17 cellular contexts compared by ENCODE assay signal in the genomic region with DNA sequence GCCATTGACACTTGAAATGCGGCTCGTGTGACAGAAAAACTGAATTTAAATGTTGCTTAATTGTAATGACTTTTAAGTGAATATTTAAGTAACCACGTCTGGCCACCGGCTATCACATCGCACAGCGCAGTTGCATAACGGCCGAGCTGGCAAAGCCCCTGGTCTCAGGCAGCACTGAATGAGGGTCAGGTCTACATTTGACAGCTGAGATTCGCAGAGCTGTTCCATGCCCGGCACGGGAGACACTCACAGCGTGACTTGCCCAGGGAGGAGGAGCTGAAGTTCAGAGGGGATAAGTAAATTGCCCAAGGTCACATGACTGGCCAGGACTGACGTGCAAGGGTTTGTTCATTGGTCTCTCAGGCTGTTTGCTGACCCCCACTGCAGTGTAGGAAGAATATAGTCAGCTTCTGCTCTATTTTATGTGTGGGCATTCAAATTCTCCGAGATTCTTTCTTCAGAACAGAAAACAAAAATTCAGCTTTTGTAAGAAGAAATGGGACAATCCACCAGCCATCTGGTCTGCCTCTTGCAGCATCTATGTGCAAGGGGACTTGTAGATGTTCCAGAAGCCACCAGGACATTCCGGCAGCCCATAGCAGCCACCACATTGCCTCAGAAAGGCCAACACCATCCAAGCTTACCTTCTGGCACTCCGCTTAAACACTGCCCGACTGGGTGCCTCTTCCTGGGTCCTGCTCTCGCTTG. TPM values are rescaled to one million over a fixed set of nuclear protein-coding genes. Genes with fewer than 3 reads are reported as not detected.
DNase-seq lines count a peak whose midpoint lies in the region; ATAC-seq and TF ChIP-seq lines count a peak whose summit lies in the region.
"Had no signal": no experiment of that assay in that cellular context is flagged by ENCODE, and none has a peak within 500 bp of the region (broad histone marks: within the 10 kb centered on the region; RNA-seq: fewer than 3 reads in every experiment).

No MANE protein-coding gene starts in this region.

- no peaks in the 10 kb centered on the region for H3K4me1 Mint-ChIP-seq in effector memory CD8-positive, alpha-beta T cell (ENCODE audit: low read depth in 2 of 2)
- H3K4me1 Mint-ChIP-seq: CD4-positive, alpha-beta memory T cell; stimulated activated naive B cell treated with anti-CD40 and anti-IgM and Interleukin-4, amounts not matched to agents 10 μg/mL and 1 μg/mL and 100 μg/mL, for 72 hours had no signal

- TF ChIP-seq CTCF in Peyer's patch (IDR thresholded peaks at IDR 0.05) = no peak
- no peak for TF ChIP-seq CTCF in fibroblast of mammary gland (conservative IDR thresholded peaks at IDR 0.05; ENCODE audit: control insufficient read depth, insufficient read depth, low read depth, low read length)

- peak overlapping the region in 1 of 11 experiments; percentile 78; a peak in 1 of 22 replicates for H3K27ac ChIP-seq in BLaER1 treated with 17β-estradiol and CSF1 and Interleukin-3, amounts not matched to agents 10 nM and 100 nM
- no peak overlapping the region for H3K27ac ChIP-seq in Peyer's patch
- H3K27ac ChIP-seq: prostate gland had no signal

- peak overlapping the region in 8 of 11 experiments; percentile 69 to 91 (median 84); a peak in 14 of 22 replicates for H3K4me2 ChIP-seq in BLaER1 treated with 17β-estradiol and CSF1 and Interleukin-3, amounts not matched to agents 10 nM and 100 nM

- H3K9me3 Mint-ChIP-seq in effector memory CD8-positive, alpha-beta T cell = no peaks in the 10 kb centered on the region
- H3K9me3 Mint-ChIP-seq: activated CD4-positive, alpha-beta memory T cell treated with anti-CD3 and anti-CD28 coated beads for 36 hours; CD4-positive, alpha-beta memory T cell; memory B cell; stimulated activated naive B cell treated with anti-CD40 and anti-IgM and Interleukin-4, amounts not matched to agents 10 μg/mL and 1 μg/mL and 100 μg/mL, for 72 hours had no signal

- no peaks in the 10 kb centered on the region for H3K9me3 ChIP-seq in BLaER1 treated with 17β-estradiol and CSF1 and Interleukin-3, amounts not matched to agents 10 nM and 100 nM (replicated peaks in 1 of 11)
- no peaks in the 10 kb centered on the region for H3K9me3 ChIP-seq in Peyer's patch
- H3K9me3 ChIP-seq: prostate gland had no signal

- no peak overlapping the region for H3K4me3 Mint-ChIP-seq in effector memory CD8-positive, alpha-beta T cell
- H3K4me3 Mint-ChIP-seq: activated CD4-positive, alpha-beta memory T cell treated with anti-CD3 and anti-CD28 coated beads for 36 hours; memory B cell; stimulated activated naive B cell treated with anti-CD40 and anti-IgM and Interleukin-4, amounts not matched to agents 10 μg/mL and 1 μg/mL and 100 μg/mL, for 72 hours had no signal

- no peaks in the 10 kb centered on the region; a peak in 1 of 22 replicates for H4K20me1 ChIP-seq in BLaER1 treated with 17β-estradiol and CSF1 and Interleukin-3, amounts not matched to agents 10 nM and 100 nM

- no peak overlapping the region for H3K9ac ChIP-seq in BLaER1 treated with 17β-estradiol and CSF1 and Interleukin-3, amounts not matched to agents 10 nM and 100 nM

- H3K4me3 ChIP-seq in BLaER1 treated with 17β-estradiol and CSF1 and Interleukin-3, amounts not matched to agents 10 nM and 100 nM = no peak overlapping the region
- no peak overlapping the region for H3K4me3 ChIP-seq in Peyer's patch
- H3K4me3 ChIP-seq in fibroblast of mammary gland (ENCODE audit: control insufficient read depth, low read depth, low read length) = no peak overlapping the region
- H3K4me3 ChIP-seq: prostate gland had no signal

- H3K36me3 Mint-ChIP-seq in effector memory CD8-positive, alpha-beta T cell (ENCODE audit: insufficient read depth) = no peaks in the 10 kb centered on the region
- H3K36me3 Mint-ChIP-seq: activated CD4-positive, alpha-beta memory T cell treated with anti-CD3 and anti-CD28 coated beads for 36 hours; CD4-positive, alpha-beta memory T cell; memory B cell; stimulated activated naive B cell treated with anti-CD40 and anti-IgM and Interleukin-4, amounts not matched to agents 10 μg/mL and 1 μg/mL and 100 μg/mL, for 72 hours had no signal

- intact Hi-C loops in sciatic nerve (cut with DNase I) = no loop called here

- no peaks in the 10 kb centered on the region for H3K36me3 ChIP-seq in BLaER1 treated with 17β-estradiol and CSF1 and Interleukin-3, amounts not matched to agents 10 nM and 100 nM
- no peaks in the 10 kb centered on the region for H3K36me3 ChIP-seq in Peyer's patch
- H3K36me3 ChIP-seq: prostate gland had no signal

- DNase-seq in Peyer's patch (peak in 2 of 3 donors; percentile 28 to 34), fibroblast of mammary gland (ENCODE audit: low read depth) (peak; percentile 48), sciatic nerve (ENCODE audit: low spot score) (peak; percentile 53), DMS 273 treated with DMSO at 0.1 percent for 48 hours (lab: John Stamatoyannopoulos, UW) (no peak), SIG-M5 (lab: John Stamatoyannopoulos, UW) (no peak)
- DNase-seq in effector memory CD8-positive, alpha-beta T cell = no peak
- DNase-seq: activated CD4-positive, alpha-beta memory T cell treated with anti-CD3 and anti-CD28 coated beads for 36 hours; activated naive CD4-positive, alpha-beta T cell; CD4-positive, alpha-beta memory T cell; NCI-H1105 treated with DMSO at 0.1 percent for 48 hours; NCI-H510A; RPMI8226; stimulated activated naive B cell treated with anti-CD40 and anti-IgM and Interleukin-4, amounts not matched to agents 10 μg/mL and 1 μg/mL and 100 μg/mL, for 72 hours had no signal

- ATAC-seq in sciatic nerve (no peak), HG03039 (IDR thresholded peaks at IDR 0.05; ENCODE audit: unreplicated experiment) (no peak)
- no peak for ATAC-seq in effector memory CD8-positive, alpha-beta T cell (replicated peaks)
- ATAC-seq: stimulated activated naive B cell treated with anti-CD40 and anti-IgM and Interleukin-4, amounts not matched to agents 10 μg/mL and 1 μg/mL and 100 μg/mL, for 72 hours had no signal

- peaks cover 31 to 82% (median 74%) of the 10 kb centered on the region in 10 experiments for H3K4me1 ChIP-seq in BLaER1 treated with 17β-estradiol and CSF1 and Interleukin-3, amounts not matched to agents 10 nM and 100 nM
- H3K4me1 ChIP-seq in Peyer's patch = no peaks in the 10 kb centered on the region
- H3K4me1 ChIP-seq: prostate gland had no signal

- peaks cover 0 to 15% (median 0%) of the 10 kb centered on the region in 11 experiments; a peak in 1 of 22 replicates for H3K27me3 ChIP-seq in BLaER1 treated with 17β-estradiol and CSF1 and Interleukin-3, amounts not matched to agents 10 nM and 100 nM
- H3K27me3 ChIP-seq in Peyer's patch = no peaks in the 10 kb centered on the region

- peak overlapping the region in 1 of 2 donors; percentile 1 for H3K27ac Mint-ChIP-seq in effector memory CD8-positive, alpha-beta T cell
- H3K27ac Mint-ChIP-seq: activated CD4-positive, alpha-beta memory T cell treated with anti-CD3 and anti-CD28 coated beads for 36 hours; CD4-positive, alpha-beta memory T cell; memory B cell; stimulated activated naive B cell treated with anti-CD40 and anti-IgM and Interleukin-4, amounts not matched to agents 10 μg/mL and 1 μg/mL and 100 μg/mL, for 72 hours had no signal

- H3K27me3 Mint-ChIP-seq in effector memory CD8-positive, alpha-beta T cell = peaks cover 18 to 62% of the 10 kb centered on the region in 2 donors

- no peak for TF ChIP-seq POLR2A in Peyer's patch (IDR thresholded peaks at IDR 0.05)

RNA-seq across cellular contexts. Expression of gene COL5A1, which starts 17.3 kb away (rescaled TPM):
- total RNA-seq in Peyer's patch (10 to 100 TPM in 2 of 4 donors, 1 to 10 TPM in 2; 4.9 to 97.4 (median 11.9) TPM), sciatic nerve (79.4 TPM)

Comparison
In these comparisons a context has a peak if more than half of its experiments do, and no peak if none do; other contexts are left out.
1. DNase-seq: peak in Peyer's patch (2 of 3), fibroblast of mammary gland (single experiment) and sciatic nerve (single experiment); none in DMS 273 treated with DMSO at 0.1 percent for 48 hours (single experiment), SIG-M5 (single experiment) and effector memory CD8-positive, alpha-beta T cell (0 of 3).